ENCODE assay signal across 20 cellular contexts in genomic region chrX:69149466-69150293, GRCh38. TPM values are rescaled to one million over a fixed set of nuclear protein-coding genes. Genes with fewer than 3 reads are reported as not detected.
DNase-seq lines count a peak whose midpoint lies in the region; ATAC-seq and TF ChIP-seq lines count a peak whose summit lies in the region.
"Had no signal": no experiment of that assay in that cellular context is flagged by ENCODE, and none has a peak within 500 bp of the region (broad histone marks: within the 10 kb centered on the region; RNA-seq: fewer than 3 reads in every experiment).

No MANE protein-coding gene starts in this region.

- H3K27ac Mint-ChIP-seq in Calu3 (ENCODE audit: unreplicated experiment), result peak overlapping the region; percentile 45
- peak overlapping the region; percentile 93 for H3K27ac Mint-ChIP-seq in endodermal cell
- H3K27ac Mint-ChIP-seq: activated naive CD4-positive, alpha-beta T cell treated with anti-CD3 and anti-CD28 coated beads, Interleukin-2, amount 50 U/mL, for 72 hours; activated T-cell treated with anti-CD3 and anti-CD28 coated beads, Interleukin-2, amount 50 U/mL, for 24 hours; T-helper 1 cell treated with Interleukin-12 subunit alpha and Interleukin-12 subunit beta and Interleukin-4 antibody, amounts not matched to agents 30 μg/mL and 1 μg/mL, for 36 hours had no signal

- H3K27me3 ChIP-seq in HUES6 (ENCODE audit: control insufficient read depth, insufficient read depth, low read length), result no peaks in the 10 kb centered on the region
- H3K27me3 ChIP-seq in endodermal cell (ENCODE audit: control insufficient read depth, insufficient read depth, low read length, poor library complexity, severe bottlenecking), result no peaks in the 10 kb centered on the region
- H3K27me3 ChIP-seq: right atrium auricular region, upper lobe of left lung had no signal

- no peaks in the 10 kb centered on the region for H3K27me3 Mint-ChIP-seq in Calu3 (ENCODE audit: unreplicated experiment)
- no peaks in the 10 kb centered on the region for H3K27me3 Mint-ChIP-seq in endodermal cell (ENCODE audit: insufficient read depth)

- peaks cover 61% of the 10 kb centered on the region for H3K4me1 ChIP-seq in HUES6 (ENCODE audit: control insufficient read depth, insufficient read depth, low read length)
- H3K4me1 ChIP-seq in endodermal cell (ENCODE audit: control insufficient read depth, insufficient read depth, low read length), result no peaks in the 10 kb centered on the region
- H3K4me1 ChIP-seq in mesodermal cell (ENCODE audit: control insufficient read depth, insufficient read depth, low read length, poor library complexity, severe bottlenecking), result peaks cover 18% of the 10 kb centered on the region
- H3K4me1 ChIP-seq: right atrium auricular region, upper lobe of left lung had no signal

- H3K4me3 ChIP-seq in HUES6 (ENCODE audit: low read depth, low read length), result peak overlapping the region; percentile 63
- peak overlapping the region; percentile 66 for H3K4me3 ChIP-seq in endodermal cell (ENCODE audit: low read length)
- no peak overlapping the region for H3K4me3 ChIP-seq in mesodermal cell (ENCODE audit: extremely low read depth, insufficient read depth, low read length, poor library complexity, severe bottlenecking)
- H3K4me3 ChIP-seq: right atrium auricular region, upper lobe of left lung had no signal

- intact Hi-C loops in Calu3 (cut with micrococcal nuclease; ENCODE audit: unreplicated experiment), result loop anchor here (10.0 kb wide), 1 partner anchor 135 kb away; no protein-coding TSS in a partner anchor

- H3K9me3 Mint-ChIP-seq in Calu3 (ENCODE audit: low read depth, unreplicated experiment) (no peaks in the 10 kb centered on the region), endodermal cell (peaks cover 45% of the 10 kb centered on the region)
- H3K9me3 Mint-ChIP-seq: activated naive CD4-positive, alpha-beta T cell treated with anti-CD3 and anti-CD28 coated beads, Interleukin-2, amount 50 U/mL, for 72 hours; activated T-cell treated with anti-CD3 and anti-CD28 coated beads, Interleukin-2, amount 50 U/mL, for 24 hours; T-helper 1 cell treated with Interleukin-12 subunit alpha and Interleukin-12 subunit beta and Interleukin-4 antibody, amounts not matched to agents 30 μg/mL and 1 μg/mL, for 36 hours had no signal

- CTCF ChIA-PET in Calu3 (lab: Charles Lee), result interaction anchor here (1.1 to 1.3 kb wide), 2 partner anchors 16 to 321 kb away, joined by 4 to 5 read pairs; partner anchors contain the start of gene EFNB1

- no peak for DNase-seq in Calu3
- DNase-seq in endodermal cell, result peak; percentile 93
- DNase-seq in DMS153 (lab: John Stamatoyannopoulos, UW), result no peak
- no peak for DNase-seq in activated CD4-positive, alpha-beta T cell treated with anti-CD3 and anti-CD28 coated beads for 1 hour
- DNase-seq in NCI-H2171 treated with DMSO at 0.1 percent for 48 hours (lab: John Stamatoyannopoulos, UW), result no peak
- DNase-seq: activated CD4-positive, alpha-beta T cell treated with anti-CD3 and anti-CD28 coated beads, Interleukin-2, amount 50 U/mL, for 48 hours; GOT3; IMR-90; NCI-H1436 treated with DMSO at 0.1 percent for 48 hours; NCI-H510A treated with DMSO at 0.1 percent for 48 hours; SIG-M5; stimulated activated naive CD8-positive, alpha-beta T cell treated with anti-CD3 and anti-CD28 coated beads, Interleukin-15, Interleukin-2, amounts not matched to agents 100 U/mL and 50 U/mL, for 24 hours; upper lobe of left lung had no signal

- 9% methylated on average over 28 of the region's 29 CpGs; no CpG with 5 or more reads in 1 of the 2 experiments for WGBS in endodermal cell (ENCODE audit: insufficient coverage in 1 of 2, insufficient read length in 1 of 2), 2 experiments
- 0 to 18% methylated on average over 3 to 9 of the region's 29 CpGs for WGBS in mesodermal cell (ENCODE audit: insufficient coverage in 2 of 2), 2 experiments

- H3K36me3 Mint-ChIP-seq in Calu3 (ENCODE audit: insufficient read depth, unreplicated experiment) (peaks cover 14% of the 10 kb centered on the region), endodermal cell (ENCODE audit: low read depth) (no peaks in the 10 kb centered on the region)
- H3K36me3 Mint-ChIP-seq: activated naive CD4-positive, alpha-beta T cell treated with anti-CD3 and anti-CD28 coated beads, Interleukin-2, amount 50 U/mL, for 72 hours had no signal

- H3K27ac ChIP-seq in HUES6 (ENCODE audit: low read depth, low read length), result peak overlapping the region; percentile 98
- peak overlapping the region; percentile 83 for H3K27ac ChIP-seq in endodermal cell (ENCODE audit: low read depth, low read length)
- peak overlapping the region; percentile 36 for H3K27ac ChIP-seq in mesodermal cell (ENCODE audit: low read depth, low read length, severe bottlenecking)
- H3K27ac ChIP-seq: right atrium auricular region, upper lobe of left lung had no signal

- no TSS peak for BruUV-seq in Calu3 (replicated peaks; lab: Mats Ljungman, UMichigan)

- H3K4me1 Mint-ChIP-seq in Calu3 (ENCODE audit: low read depth, unreplicated experiment) (peaks cover 30% of the 10 kb centered on the region), endodermal cell (peaks cover 27% of the 10 kb centered on the region)

- H3K9ac ChIP-seq in HUES6 (ENCODE audit: low read length) (peak overlapping the region; percentile 93), endodermal cell (ENCODE audit: extremely low read depth, low read length, poor library complexity, severe bottlenecking) (peak overlapping the region; percentile 16)

- H3K4me3 Mint-ChIP-seq in Calu3 (ENCODE audit: low read depth, unreplicated experiment) (peak overlapping the region; percentile 48), endodermal cell (peak overlapping the region; percentile 49)
- H3K4me3 Mint-ChIP-seq: activated T-cell treated with anti-CD3 and anti-CD28 coated beads, Interleukin-2, amount 50 U/mL, for 24 hours; T-helper 1 cell treated with Interleukin-12 subunit alpha and Interleukin-12 subunit beta and Interleukin-4 antibody, amounts not matched to agents 30 μg/mL and 1 μg/mL, for 36 hours had no signal

- no peak for ATAC-seq in HG03097 (IDR thresholded peaks at IDR 0.05; ENCODE audit: low FRiP score, unreplicated experiment)
- ATAC-seq: activated naive CD4-positive, alpha-beta T cell treated with anti-CD3 and anti-CD28 coated beads, Interleukin-2, amount 50 U/mL, for 72 hours; stimulated activated naive CD8-positive, alpha-beta T cell treated with anti-CD3 and anti-CD28 coated beads, Interleukin-15, Interleukin-2, amounts not matched to agents 100 U/mL and 50 U/mL, for 24 hours had no signal

- no peak for TF ChIP-seq CTCF in Calu3 (IDR thresholded peaks at IDR 0.05; ENCODE audit: unreplicated experiment)
- TF ChIP-seq CTCF in endodermal cell (conservative IDR thresholded peaks at IDR 0.05), result no peak

- H3K36me3 ChIP-seq in HUES6 (ENCODE audit: control insufficient read depth, insufficient read depth, low read length) (no peaks in the 10 kb centered on the region), endodermal cell (ENCODE audit: control insufficient read depth, insufficient read depth, low read length) (no peaks in the 10 kb centered on the region), mesodermal cell (ENCODE audit: control insufficient read depth, insufficient read depth, low read length) (no peaks in the 10 kb centered on the region)
- H3K36me3 ChIP-seq: right atrium auricular region, upper lobe of left lung had no signal

- H3K9me3 ChIP-seq in HUES6 (ENCODE audit: control insufficient read depth, insufficient read depth, low read depth, low read length), result no peaks in the 10 kb centered on the region
- H3K9me3 ChIP-seq in endodermal cell (ENCODE audit: control insufficient read depth, low read length), result no peaks in the 10 kb centered on the region
- no peaks in the 10 kb centered on the region for H3K9me3 ChIP-seq in mesodermal cell (ENCODE audit: control insufficient read depth, low read length)
- H3K9me3 ChIP-seq: right atrium auricular region, upper lobe of left lung had no signal

RNA-seq across cellular contexts. Expression of gene PJA1, which starts 15.6 kb away (rescaled TPM):
- total RNA-seq in Calu3 (2022) (45.6 and 53.8 TPM in 2 replicates), endodermal cell (10 to 100 TPM; 32.0 to 32.6 TPM)
- polyA plus RNA-seq in endodermal cell (2013, experiment 1 of 2), result 56.6 TPM
- 53.0 TPM for polyA plus RNA-seq in endodermal cell (2013, experiment 2 of 2)
- polyA plus RNA-seq in mesodermal cell (2013, experiment 1 of 2), result 40.2 TPM
- 46.6 TPM for polyA plus RNA-seq in mesodermal cell (2013, experiment 2 of 2)

Comparison
In these comparisons a context has a peak if more than half of its experiments do, and no peak if none do; other contexts are left out.
1. H3K27ac ChIP-seq: peak in every context shown above with its lines; median percentile 98 in HUES6; 83 in endodermal cell; 36 in mesodermal cell.